In the genomic region with DNA sequence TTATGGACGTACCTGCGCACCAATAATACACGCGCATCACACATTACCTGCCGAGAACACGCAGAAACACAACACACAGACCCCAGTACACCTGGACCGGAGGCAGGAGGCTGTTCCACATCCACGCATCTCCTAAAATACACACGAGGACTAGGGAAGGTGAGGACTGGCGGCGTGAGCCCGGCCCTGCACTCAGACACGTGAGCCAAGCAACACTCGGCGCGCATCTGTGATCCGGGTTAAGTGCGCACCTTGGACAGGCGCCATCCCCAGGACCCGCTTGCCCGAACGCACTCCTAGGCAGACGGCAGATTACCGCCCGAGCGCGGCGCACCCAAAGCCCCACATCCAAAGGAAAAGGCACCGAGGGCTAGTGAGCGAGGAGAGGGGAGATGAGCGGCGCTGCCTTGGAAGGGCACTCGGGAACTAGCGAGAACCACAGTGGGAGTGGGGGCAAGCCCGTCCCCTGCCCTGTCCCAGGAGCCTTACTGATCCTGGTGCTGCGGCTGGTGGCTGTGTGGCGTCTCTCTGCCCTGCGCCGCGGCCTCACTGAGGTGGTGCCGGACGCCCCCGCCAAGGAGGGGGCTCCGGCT, we compare ENCODE assay signal across 1 cellular context.
A peak's percentile ranks its signal among the peaks of the same experiment; 100 is the strongest.
TF ChIP-seq lines count a peak whose summit lies in the region.

No MANE protein-coding gene starts in this region.

TF ChIP-seq in HepG2, 621 proteins besides CTCF, POLR2A, EP300 and RAD21 (continued from another document and continues in another):
- TF ChIP-seq, protein P1, sequence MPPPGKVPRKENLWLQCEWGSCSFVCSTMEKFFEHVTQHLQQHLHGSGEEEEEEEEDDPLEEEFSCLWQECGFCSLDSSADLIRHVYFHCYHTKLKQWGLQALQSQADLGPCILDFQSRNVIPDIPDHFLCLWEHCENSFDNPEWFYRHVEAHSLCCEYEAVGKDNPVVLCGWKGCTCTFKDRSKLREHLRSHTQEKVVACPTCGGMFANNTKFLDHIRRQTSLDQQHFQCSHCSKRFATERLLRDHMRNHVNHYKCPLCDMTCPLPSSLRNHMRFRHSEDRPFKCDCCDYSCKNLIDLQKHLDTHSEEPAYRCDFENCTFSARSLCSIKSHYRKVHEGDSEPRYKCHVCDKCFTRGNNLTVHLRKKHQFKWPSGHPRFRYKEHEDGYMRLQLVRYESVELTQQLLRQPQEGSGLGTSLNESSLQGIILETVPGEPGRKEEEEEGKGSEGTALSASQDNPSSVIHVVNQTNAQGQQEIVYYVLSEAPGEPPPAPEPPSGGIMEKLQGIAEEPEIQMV (CRISPR knock-in tag; IDR thresholded peaks at IDR 0.05; ENCODE audit: low read depth), result no peak
- no peak for TF ChIP-seq ZNF883 (CRISPR knock-in tag; IDR thresholded peaks at IDR 0.05; ENCODE audit: not compliant biosample characterization)
- TF ChIP-seq SMARCE1 (IDR thresholded peaks at IDR 0.05; ENCODE audit: borderline replicate concordance), result no peak
- no peak for TF ChIP-seq SRY (CRISPR knock-in tag; IDR thresholded peaks at IDR 0.05)
- TF ChIP-seq, protein P2, sequence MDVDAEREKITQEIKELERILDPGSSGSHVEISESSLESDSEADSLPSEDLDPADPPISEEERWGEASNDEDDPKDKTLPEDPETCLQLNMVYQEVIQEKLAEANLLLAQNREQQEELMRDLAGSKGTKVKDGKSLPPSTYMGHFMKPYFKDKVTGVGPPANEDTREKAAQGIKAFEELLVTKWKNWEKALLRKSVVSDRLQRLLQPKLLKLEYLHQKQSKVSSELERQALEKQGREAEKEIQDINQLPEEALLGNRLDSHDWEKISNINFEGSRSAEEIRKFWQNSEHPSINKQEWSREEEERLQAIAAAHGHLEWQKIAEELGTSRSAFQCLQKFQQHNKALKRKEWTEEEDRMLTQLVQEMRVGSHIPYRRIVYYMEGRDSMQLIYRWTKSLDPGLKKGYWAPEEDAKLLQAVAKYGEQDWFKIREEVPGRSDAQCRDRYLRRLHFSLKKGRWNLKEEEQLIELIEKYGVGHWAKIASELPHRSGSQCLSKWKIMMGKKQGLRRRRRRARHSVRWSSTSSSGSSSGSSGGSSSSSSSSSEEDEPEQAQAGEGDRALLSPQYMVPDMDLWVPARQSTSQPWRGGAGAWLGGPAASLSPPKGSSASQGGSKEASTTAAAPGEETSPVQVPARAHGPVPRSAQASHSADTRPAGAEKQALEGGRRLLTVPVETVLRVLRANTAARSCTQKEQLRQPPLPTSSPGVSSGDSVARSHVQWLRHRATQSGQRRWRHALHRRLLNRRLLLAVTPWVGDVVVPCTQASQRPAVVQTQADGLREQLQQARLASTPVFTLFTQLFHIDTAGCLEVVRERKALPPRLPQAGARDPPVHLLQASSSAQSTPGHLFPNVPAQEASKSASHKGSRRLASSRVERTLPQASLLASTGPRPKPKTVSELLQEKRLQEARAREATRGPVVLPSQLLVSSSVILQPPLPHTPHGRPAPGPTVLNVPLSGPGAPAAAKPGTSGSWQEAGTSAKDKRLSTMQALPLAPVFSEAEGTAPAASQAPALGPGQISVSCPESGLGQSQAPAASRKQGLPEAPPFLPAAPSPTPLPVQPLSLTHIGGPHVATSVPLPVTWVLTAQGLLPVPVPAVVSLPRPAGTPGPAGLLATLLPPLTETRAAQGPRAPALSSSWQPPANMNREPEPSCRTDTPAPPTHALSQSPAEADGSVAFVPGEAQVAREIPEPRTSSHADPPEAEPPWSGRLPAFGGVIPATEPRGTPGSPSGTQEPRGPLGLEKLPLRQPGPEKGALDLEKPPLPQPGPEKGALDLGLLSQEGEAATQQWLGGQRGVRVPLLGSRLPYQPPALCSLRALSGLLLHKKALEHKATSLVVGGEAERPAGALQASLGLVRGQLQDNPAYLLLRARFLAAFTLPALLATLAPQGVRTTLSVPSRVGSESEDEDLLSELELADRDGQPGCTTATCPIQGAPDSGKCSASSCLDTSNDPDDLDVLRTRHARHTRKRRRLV (CRISPR knock-in tag; IDR thresholded peaks at IDR 0.05), result no peak
- TF ChIP-seq ZBTB42 (CRISPR knock-in tag; IDR thresholded peaks at IDR 0.05), result no peak
- no peak for TF ChIP-seq TCF12 (IDR thresholded peaks at IDR 0.05)
- no peak for TF ChIP-seq TCF12 (CRISPR knock-in tag; IDR thresholded peaks at IDR 0.05)
- 0 out of 2 replicates have a peak, but pooled peaks have one; percentile 28 for TF ChIP-seq DMAP1 (CRISPR knock-in tag; IDR thresholded peaks at IDR 0.05)
- TF ChIP-seq MEIS1 (CRISPR knock-in tag; IDR thresholded peaks at IDR 0.05; ENCODE audit: borderline replicate concordance), result no peak
- TF ChIP-seq ZNF558 (CRISPR knock-in tag; IDR thresholded peaks at IDR 0.05; ENCODE audit: borderline replicate concordance), result no peak
- TF ChIP-seq ZNF230 (CRISPR knock-in tag; IDR thresholded peaks at IDR 0.05), result no peak; the same call in 1 of the 2 replicates
- TF ChIP-seq LCORL (IDR thresholded peaks at IDR 0.05), result no peak
- TF ChIP-seq LCORL (CRISPR knock-in tag; IDR thresholded peaks at IDR 0.05), result no peak
- TF ChIP-seq ZKSCAN8 (CRISPR knock-in tag; IDR thresholded peaks at IDR 0.05; ENCODE audit: borderline replicate concordance), result no peak
- TF ChIP-seq, protein P3, sequence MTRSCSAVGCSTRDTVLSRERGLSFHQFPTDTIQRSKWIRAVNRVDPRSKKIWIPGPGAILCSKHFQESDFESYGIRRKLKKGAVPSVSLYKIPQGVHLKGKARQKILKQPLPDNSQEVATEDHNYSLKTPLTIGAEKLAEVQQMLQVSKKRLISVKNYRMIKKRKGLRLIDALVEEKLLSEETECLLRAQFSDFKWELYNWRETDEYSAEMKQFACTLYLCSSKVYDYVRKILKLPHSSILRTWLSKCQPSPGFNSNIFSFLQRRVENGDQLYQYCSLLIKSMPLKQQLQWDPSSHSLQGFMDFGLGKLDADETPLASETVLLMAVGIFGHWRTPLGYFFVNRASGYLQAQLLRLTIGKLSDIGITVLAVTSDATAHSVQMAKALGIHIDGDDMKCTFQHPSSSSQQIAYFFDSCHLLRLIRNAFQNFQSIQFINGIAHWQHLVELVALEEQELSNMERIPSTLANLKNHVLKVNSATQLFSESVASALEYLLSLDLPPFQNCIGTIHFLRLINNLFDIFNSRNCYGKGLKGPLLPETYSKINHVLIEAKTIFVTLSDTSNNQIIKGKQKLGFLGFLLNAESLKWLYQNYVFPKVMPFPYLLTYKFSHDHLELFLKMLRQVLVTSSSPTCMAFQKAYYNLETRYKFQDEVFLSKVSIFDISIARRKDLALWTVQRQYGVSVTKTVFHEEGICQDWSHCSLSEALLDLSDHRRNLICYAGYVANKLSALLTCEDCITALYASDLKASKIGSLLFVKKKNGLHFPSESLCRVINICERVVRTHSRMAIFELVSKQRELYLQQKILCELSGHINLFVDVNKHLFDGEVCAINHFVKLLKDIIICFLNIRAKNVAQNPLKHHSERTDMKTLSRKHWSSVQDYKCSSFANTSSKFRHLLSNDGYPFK (CRISPR knock-in tag; IDR thresholded peaks at IDR 0.05; ENCODE audit: borderline replicate concordance), result 0 out of 2 replicates have a peak, but pooled peaks have one; percentile 15
- TF ChIP-seq NFIC (IDR thresholded peaks at IDR 0.05; ENCODE audit: low read length), result no peak
- no peak for TF ChIP-seq PPARG (CRISPR knock-in tag; conservative IDR thresholded peaks at IDR 0.05)
- TF ChIP-seq, protein P4, sequence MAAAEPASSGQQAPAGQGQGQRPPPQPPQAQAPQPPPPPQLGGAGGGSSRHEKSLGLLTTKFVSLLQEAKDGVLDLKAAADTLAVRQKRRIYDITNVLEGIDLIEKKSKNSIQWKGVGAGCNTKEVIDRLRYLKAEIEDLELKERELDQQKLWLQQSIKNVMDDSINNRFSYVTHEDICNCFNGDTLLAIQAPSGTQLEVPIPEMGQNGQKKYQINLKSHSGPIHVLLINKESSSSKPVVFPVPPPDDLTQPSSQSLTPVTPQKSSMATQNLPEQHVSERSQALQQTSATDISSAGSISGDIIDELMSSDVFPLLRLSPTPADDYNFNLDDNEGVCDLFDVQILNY (CRISPR knock-in tag; conservative IDR thresholded peaks at IDR 0.05), result no peak
- TF ChIP-seq HOXA3 (CRISPR knock-in tag; IDR thresholded peaks at IDR 0.05), result peak; percentile 23; the same call in 1 of the 2 replicates
- no peak for TF ChIP-seq TMF1 (CRISPR knock-in tag; IDR thresholded peaks at IDR 0.05; ENCODE audit: low read depth)
- TF ChIP-seq, protein P5, sequence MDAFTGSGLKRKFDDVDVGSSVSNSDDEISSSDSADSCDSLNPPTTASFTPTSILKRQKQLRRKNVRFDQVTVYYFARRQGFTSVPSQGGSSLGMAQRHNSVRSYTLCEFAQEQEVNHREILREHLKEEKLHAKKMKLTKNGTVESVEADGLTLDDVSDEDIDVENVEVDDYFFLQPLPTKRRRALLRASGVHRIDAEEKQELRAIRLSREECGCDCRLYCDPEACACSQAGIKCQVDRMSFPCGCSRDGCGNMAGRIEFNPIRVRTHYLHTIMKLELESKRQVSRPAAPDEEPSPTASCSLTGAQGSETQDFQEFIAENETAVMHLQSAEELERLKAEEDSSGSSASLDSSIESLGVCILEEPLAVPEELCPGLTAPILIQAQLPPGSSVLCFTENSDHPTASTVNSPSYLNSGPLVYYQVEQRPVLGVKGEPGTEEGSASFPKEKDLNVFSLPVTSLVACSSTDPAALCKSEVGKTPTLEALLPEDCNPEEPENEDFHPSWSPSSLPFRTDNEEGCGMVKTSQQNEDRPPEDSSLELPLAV (CRISPR knock-in tag; conservative IDR thresholded peaks at IDR 0.05; ENCODE audit: low read depth), result no peak
- TF ChIP-seq PHF8 (CRISPR knock-in tag; IDR thresholded peaks at IDR 0.05), result no peak; the same call in 1 of the 2 replicates
- no peak; the same call in 1 of the 2 replicates for TF ChIP-seq ZNF331 (CRISPR knock-in tag; IDR thresholded peaks at IDR 0.05)
- TF ChIP-seq, protein P6, sequence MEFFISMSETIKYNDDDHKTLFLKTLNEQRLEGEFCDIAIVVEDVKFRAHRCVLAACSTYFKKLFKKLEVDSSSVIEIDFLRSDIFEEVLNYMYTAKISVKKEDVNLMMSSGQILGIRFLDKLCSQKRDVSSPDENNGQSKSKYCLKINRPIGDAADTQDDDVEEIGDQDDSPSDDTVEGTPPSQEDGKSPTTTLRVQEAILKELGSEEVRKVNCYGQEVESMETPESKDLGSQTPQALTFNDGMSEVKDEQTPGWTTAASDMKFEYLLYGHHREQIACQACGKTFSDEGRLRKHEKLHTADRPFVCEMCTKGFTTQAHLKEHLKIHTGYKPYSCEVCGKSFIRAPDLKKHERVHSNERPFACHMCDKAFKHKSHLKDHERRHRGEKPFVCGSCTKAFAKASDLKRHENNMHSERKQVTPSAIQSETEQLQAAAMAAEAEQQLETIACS (CRISPR knock-in tag; IDR thresholded peaks at IDR 0.05), result no peak
- no peak for TF ChIP-seq ZNF224 (CRISPR knock-in tag; IDR thresholded peaks at IDR 0.05)
- TF ChIP-seq FOXJ3 (CRISPR knock-in tag; IDR thresholded peaks at IDR 0.05; ENCODE audit: borderline replicate concordance), result no peak
- TF ChIP-seq, protein P7, sequence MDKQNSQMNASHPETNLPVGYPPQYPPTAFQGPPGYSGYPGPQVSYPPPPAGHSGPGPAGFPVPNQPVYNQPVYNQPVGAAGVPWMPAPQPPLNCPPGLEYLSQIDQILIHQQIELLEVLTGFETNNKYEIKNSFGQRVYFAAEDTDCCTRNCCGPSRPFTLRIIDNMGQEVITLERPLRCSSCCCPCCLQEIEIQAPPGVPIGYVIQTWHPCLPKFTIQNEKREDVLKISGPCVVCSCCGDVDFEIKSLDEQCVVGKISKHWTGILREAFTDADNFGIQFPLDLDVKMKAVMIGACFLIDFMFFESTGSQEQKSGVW (CRISPR knock-in tag; IDR thresholded peaks at IDR 0.05; ENCODE audit: borderline replicate concordance), result no peak
- no peak for TF ChIP-seq HOXA9 (CRISPR knock-in tag; IDR thresholded peaks at IDR 0.05; ENCODE audit: borderline replicate concordance)
- 0 out of 2 replicates have a peak, but pooled peaks have one; percentile 5 for TF ChIP-seq KDM1A (CRISPR knock-in tag; IDR thresholded peaks at IDR 0.05)
- no peak for TF ChIP-seq SALL2 (CRISPR knock-in tag; IDR thresholded peaks at IDR 0.05)
- TF ChIP-seq, protein P8, sequence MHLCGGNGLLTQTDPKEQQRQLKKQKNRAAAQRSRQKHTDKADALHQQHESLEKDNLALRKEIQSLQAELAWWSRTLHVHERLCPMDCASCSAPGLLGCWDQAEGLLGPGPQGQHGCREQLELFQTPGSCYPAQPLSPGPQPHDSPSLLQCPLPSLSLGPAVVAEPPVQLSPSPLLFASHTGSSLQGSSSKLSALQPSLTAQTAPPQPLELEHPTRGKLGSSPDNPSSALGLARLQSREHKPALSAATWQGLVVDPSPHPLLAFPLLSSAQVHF (CRISPR knock-in tag; IDR thresholded peaks at IDR 0.05), result 0 out of 2 replicates have a peak, but pooled peaks have one; percentile 23
- no peak for TF ChIP-seq TEAD2 (CRISPR knock-in tag; IDR thresholded peaks at IDR 0.05)
- no peak for TF ChIP-seq SETDB1 (CRISPR knock-in tag; IDR thresholded peaks at IDR 0.05; ENCODE audit: borderline replicate concordance)
- TF ChIP-seq, protein P9, sequence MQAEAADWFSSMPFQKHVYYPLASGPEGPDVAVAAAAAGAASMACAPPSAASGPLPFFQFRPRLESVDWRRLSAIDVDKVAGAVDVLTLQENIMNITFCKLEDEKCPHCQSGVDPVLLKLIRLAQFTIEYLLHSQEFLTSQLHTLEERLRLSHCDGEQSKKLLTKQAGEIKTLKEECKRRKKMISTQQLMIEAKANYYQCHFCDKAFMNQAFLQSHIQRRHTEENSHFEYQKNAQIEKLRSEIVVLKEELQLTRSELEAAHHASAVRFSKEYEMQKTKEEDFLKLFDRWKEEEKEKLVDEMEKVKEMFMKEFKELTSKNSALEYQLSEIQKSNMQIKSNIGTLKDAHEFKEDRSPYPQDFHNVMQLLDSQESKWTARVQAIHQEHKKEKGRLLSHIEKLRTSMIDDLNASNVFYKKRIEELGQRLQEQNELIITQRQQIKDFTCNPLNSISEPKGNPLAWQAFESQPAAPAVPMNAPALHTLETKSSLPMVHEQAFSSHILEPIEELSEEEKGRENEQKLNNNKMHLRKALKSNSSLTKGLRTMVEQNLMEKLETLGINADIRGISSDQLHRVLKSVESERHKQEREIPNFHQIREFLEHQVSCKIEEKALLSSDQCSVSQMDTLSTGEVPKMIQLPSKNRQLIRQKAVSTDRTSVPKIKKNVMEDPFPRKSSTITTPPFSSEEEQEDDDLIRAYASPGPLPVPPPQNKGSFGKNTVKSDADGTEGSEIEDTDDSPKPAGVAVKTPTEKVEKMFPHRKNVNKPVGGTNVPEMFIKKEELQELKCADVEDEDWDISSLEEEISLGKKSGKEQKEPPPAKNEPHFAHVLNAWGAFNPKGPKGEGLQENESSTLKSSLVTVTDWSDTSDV (CRISPR knock-in tag; IDR thresholded peaks at IDR 0.05), result 0 out of 2 replicates have a peak, but pooled peaks have one; percentile 55
- TF ChIP-seq, protein P10, sequence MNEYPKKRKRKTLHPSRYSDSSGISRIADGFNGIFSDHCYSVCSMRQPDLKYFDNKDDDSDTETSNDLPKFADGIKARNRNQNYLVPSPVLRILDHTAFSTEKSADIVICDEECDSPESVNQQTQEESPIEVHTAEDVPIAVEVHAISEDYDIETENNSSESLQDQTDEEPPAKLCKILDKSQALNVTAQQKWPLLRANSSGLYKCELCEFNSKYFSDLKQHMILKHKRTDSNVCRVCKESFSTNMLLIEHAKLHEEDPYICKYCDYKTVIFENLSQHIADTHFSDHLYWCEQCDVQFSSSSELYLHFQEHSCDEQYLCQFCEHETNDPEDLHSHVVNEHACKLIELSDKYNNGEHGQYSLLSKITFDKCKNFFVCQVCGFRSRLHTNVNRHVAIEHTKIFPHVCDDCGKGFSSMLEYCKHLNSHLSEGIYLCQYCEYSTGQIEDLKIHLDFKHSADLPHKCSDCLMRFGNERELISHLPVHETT (CRISPR knock-in tag; conservative IDR thresholded peaks at IDR 0.05), result no peak
- TF ChIP-seq STAG1 (CRISPR knock-in tag; IDR thresholded peaks at IDR 0.05), result no peak
- TF ChIP-seq YEATS4 (CRISPR knock-in tag; IDR thresholded peaks at IDR 0.05; ENCODE audit: borderline replicate concordance), result no peak
